In the genomic region with DNA sequence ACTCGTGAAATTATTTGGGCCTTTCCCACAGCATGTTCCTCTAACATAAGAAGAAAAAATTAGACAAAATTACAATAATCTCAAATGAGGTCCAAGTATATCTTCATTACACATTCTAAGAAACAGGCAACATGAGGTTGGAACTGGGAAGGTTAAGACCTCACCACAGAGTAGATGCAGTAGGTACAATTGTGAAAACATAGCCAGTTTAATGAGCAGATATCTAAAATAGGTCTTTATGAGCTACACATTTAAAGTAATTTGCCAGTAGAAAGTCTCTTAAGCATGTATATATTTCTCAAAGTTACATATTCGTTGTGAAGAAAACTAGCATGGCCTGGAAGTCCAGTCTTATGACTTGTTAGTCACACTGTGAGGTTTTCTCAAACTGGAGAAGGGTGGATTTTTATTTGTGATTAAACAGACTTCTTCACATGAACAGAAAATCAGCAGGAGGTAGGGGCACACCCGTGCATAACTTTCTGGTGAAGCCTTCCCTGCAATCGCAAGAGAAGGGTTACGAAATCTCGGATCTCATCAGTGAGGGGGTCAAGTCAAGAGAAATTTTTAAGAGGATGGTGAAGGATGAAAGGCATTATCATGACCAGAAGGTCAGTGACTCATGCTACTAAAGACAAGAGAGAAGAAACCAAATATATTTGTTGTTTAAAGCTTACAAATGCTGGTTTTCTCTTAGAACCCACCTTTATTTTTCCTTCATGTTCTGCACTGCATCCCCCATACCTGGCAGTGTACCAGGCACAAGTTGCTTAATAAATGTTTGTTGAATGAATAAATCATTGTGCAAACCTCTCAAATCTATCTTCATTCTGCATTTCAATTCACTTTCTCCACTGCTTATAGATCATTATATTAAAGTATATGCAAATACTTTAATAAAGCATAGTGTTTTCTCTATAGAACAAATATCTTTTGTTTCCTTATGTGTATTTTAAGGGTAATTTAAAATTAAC, we compare ENCODE assay signal across 11 cellular contexts. TPM values are rescaled to one million over a fixed set of nuclear protein-coding genes. Genes with fewer than 3 reads are reported as not detected.
A peak's percentile ranks its signal among the peaks of the same experiment; 100 is the strongest.
DNase-seq lines count a peak whose midpoint lies in the region; ATAC-seq and TF ChIP-seq lines count a peak whose summit lies in the region.
"Had no signal": no experiment of that assay in that cellular context is flagged by ENCODE, and none has a peak within 500 bp of the region (broad histone marks: within the 10 kb centered on the region; RNA-seq: fewer than 3 reads in every experiment).

No MANE protein-coding gene starts in this region.

- no peak overlapping the region for H3K27ac ChIP-seq in left ventricle myocardium inferior (replicated peaks)
- H3K27ac ChIP-seq: cardiac muscle cell had no signal

- no peaks in the 10 kb centered on the region for H3K27me3 Mint-ChIP-seq in glutamatergic neuron (ENCODE audit: unreplicated experiment)

- H3K27me3 ChIP-seq in left ventricle myocardium inferior (ENCODE audit: low read depth): peaks cover 20% of the 10 kb centered on the region

- ATAC-seq in left cardiac atrium (peak; percentile 27 to 94), Right ventricle myocardium inferior (no peak)
- ATAC-seq: activated CD8-positive, alpha-beta memory T cell treated with anti-CD3 and anti-CD28 coated beads, Interleukin-2, amount 10 ng/mL, durations not matched to agents 7 days and 5 days had no signal

- H3K4me1 Mint-ChIP-seq in glutamatergic neuron (ENCODE audit: low read depth, unreplicated experiment): no peaks in the 10 kb centered on the region

- TF ChIP-seq CTCF in foreskin fibroblast (IDR thresholded peaks at IDR 0.05; ENCODE audit: low read depth, low read length): no peak
- TF ChIP-seq CTCF in glutamatergic neuron (IDR thresholded peaks at IDR 0.05; ENCODE audit: partially characterized antibody, unreplicated experiment): no peak
- TF ChIP-seq CTCF in left ventricle myocardium inferior (IDR thresholded peaks at IDR 0.05; ENCODE audit: borderline replicate concordance): no peak

- no peaks in the 10 kb centered on the region for H3K36me3 ChIP-seq in left ventricle myocardium inferior
- H3K36me3 ChIP-seq: cardiac muscle cell had no signal

- intact Hi-C loops in left cardiac atrium (cut with DNase I) (no loop called here), Right ventricle myocardium inferior (cut with DNase I) (no loop called here), left ventricle myocardium inferior (cut with micrococcal nuclease) (no loop called here)

- H3K36me3 Mint-ChIP-seq in glutamatergic neuron (ENCODE audit: unreplicated experiment): no peaks in the 10 kb centered on the region
- H3K36me3 Mint-ChIP-seq: activated CD8-positive, alpha-beta memory T cell treated with anti-CD3 and anti-CD28 coated beads, Interleukin-2, amount 10 ng/mL, durations not matched to agents 7 days and 5 days had no signal

- no peak overlapping the region for H3K4me3 ChIP-seq in foreskin fibroblast (ENCODE audit: low read depth in 1 of 2, low read length in 2 of 2)
- H3K4me3 ChIP-seq in left ventricle myocardium inferior: no peak overlapping the region
- H3K4me3 ChIP-seq: cardiac muscle cell had no signal

- H3K9me3 Mint-ChIP-seq in glutamatergic neuron (ENCODE audit: unreplicated experiment): no peaks in the 10 kb centered on the region

- H3K4me1 ChIP-seq in left ventricle myocardium inferior: peaks cover 4% of the 10 kb centered on the region

- no peak overlapping the region for H3K4me3 Mint-ChIP-seq in glutamatergic neuron (ENCODE audit: unreplicated experiment)
- H3K4me3 Mint-ChIP-seq: activated CD8-positive, alpha-beta memory T cell treated with anti-CD3 and anti-CD28 coated beads, Interleukin-2, amount 10 ng/mL, durations not matched to agents 7 days and 5 days had no signal

- no peaks in the 10 kb centered on the region for H3K9me3 ChIP-seq in left ventricle myocardium inferior (replicated peaks)

- no peak for DNase-seq in left cardiac atrium
- no peak for DNase-seq in Right ventricle myocardium inferior (ENCODE audit: missing footprints)
- DNase-seq in T1000 (lab: John Stamatoyannopoulos, UW): peak; percentile 59
- DNase-seq in foreskin fibroblast: peak; percentile 96
- no peak for DNase-seq in NCI-H2227 (lab: John Stamatoyannopoulos, UW; ENCODE audit: unreplicated experiment)
- DNase-seq in Ammon's horn (ENCODE audit: low spot score): no peak
- DNase-seq in glutamatergic neuron: no peak
- no peak for DNase-seq in left ventricle myocardium inferior
- DNase-seq: activated CD8-positive, alpha-beta memory T cell treated with anti-CD3 and anti-CD28 coated beads, Interleukin-2, amount 10 ng/mL, durations not matched to agents 7 days and 5 days; retina had no signal

- no peak overlapping the region for H3K27ac Mint-ChIP-seq in glutamatergic neuron (ENCODE audit: unreplicated experiment)
- H3K27ac Mint-ChIP-seq: activated CD8-positive, alpha-beta memory T cell treated with anti-CD3 and anti-CD28 coated beads, Interleukin-2, amount 10 ng/mL, durations not matched to agents 7 days and 5 days had no signal

RNA-seq across cellular contexts. Expression of a gene that starts 5.1 kb away (rescaled TPM):
- total RNA-seq in left cardiac atrium (1 to 10 TPM in 1 of 2 donors, under 1 TPM in 1; 0.16 to 1.0 TPM), Right ventricle myocardium inferior (0.08 TPM), glutamatergic neuron (ENCODE audit: unreplicated experiment) (not detected), left ventricle myocardium inferior (0.16 TPM)

Comparison
In these comparisons a context has a peak if more than half of its experiments do, and no peak if none do; other contexts are left out.
1. DNase-seq: peak in T1000 (single experiment) and foreskin fibroblast (2 of 2); none in left cardiac atrium (single experiment), Right ventricle myocardium inferior (single experiment), NCI-H2227 (single experiment), Ammon's horn (single experiment), glutamatergic neuron (single experiment) and left ventricle myocardium inferior (single experiment).